31 cellular contexts compared by ENCODE assay signal in the genomic region with DNA sequence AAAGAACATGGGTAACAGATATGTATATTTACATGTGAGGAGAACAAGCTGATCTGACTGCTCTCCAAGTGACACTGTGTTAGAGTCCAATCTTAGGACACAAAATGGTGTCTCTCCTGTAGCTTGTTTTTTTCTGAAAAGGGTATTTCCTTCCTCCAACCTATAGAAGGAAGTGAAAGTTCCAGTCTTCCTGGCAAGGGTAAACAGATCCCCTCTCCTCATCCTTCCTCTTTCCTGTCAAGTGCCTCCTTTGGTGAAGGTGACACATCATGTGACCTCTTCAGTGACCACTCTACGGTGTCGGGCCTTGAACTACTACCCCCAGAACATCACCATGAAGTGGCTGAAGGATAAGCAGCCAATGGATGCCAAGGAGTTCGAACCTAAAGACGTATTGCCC. TPM values are rescaled to one million over a fixed set of nuclear protein-coding genes. Genes with fewer than 3 reads are reported as not detected.
A peak's percentile ranks its signal among the peaks of the same experiment; 100 is the strongest.
DNase-seq lines count a peak whose midpoint lies in the region; ATAC-seq and TF ChIP-seq lines count a peak whose summit lies in the region.
"Had no signal": no experiment of that assay in that cellular context is flagged by ENCODE, and none has a peak within 500 bp of the region (broad histone marks: within the 10 kb centered on the region; RNA-seq: fewer than 3 reads in every experiment).

No MANE protein-coding gene starts in this region.

- peak overlapping the region in 8 of 11 experiments; percentile 24 to 68 (median 38); a peak in 11 of 22 replicates for H3K27ac ChIP-seq in BLaER1 treated with 17β-estradiol and CSF1 and Interleukin-3, amounts not matched to agents 10 nM and 100 nM
- no peak overlapping the region; the same call in 1 of the 2 replicates for H3K27ac ChIP-seq in OCI-LY3 (ENCODE audit: low read length)
- H3K27ac ChIP-seq in neural progenitor cell, result no peak overlapping the region
- H3K27ac ChIP-seq in endodermal cell (ENCODE audit: low read depth, low read length), result no peak overlapping the region
- H3K27ac ChIP-seq: breast epithelium, C4-2B, heart left ventricle, lower lobe of right lung, parathyroid adenoma, right atrium auricular region had no signal

- TF ChIP-seq CTCF in OCI-LY3 (IDR thresholded peaks at IDR 0.05; ENCODE audit: low read depth, low read length) (no peak), neural progenitor cell (IDR thresholded peaks at IDR 0.05) (no peak), endodermal cell (conservative IDR thresholded peaks at IDR 0.05) (no peak)

- peak overlapping the region; percentile 46 to 76 (median 62) for H3K4me2 ChIP-seq in BLaER1 treated with 17β-estradiol and CSF1 and Interleukin-3, amounts not matched to agents 10 nM and 100 nM
- peak overlapping the region; percentile 32 for H3K4me2 ChIP-seq in OCI-LY3 (ENCODE audit: low read length)
- H3K4me2 ChIP-seq in neural progenitor cell, result no peak overlapping the region

- no peaks in the 10 kb centered on the region for H3K27me3 Mint-ChIP-seq in memory B cell
- peaks cover 4% of the 10 kb centered on the region for H3K27me3 Mint-ChIP-seq in neural progenitor cell (ENCODE audit: insufficient read depth, low read depth)
- no peaks in the 10 kb centered on the region for H3K27me3 Mint-ChIP-seq in endodermal cell (ENCODE audit: insufficient read depth)

- peaks cover 11% of the 10 kb centered on the region for H3K36me3 Mint-ChIP-seq in memory B cell
- H3K36me3 Mint-ChIP-seq in neural progenitor cell, result no peaks in the 10 kb centered on the region
- H3K36me3 Mint-ChIP-seq in endodermal cell (ENCODE audit: low read depth), result no peaks in the 10 kb centered on the region
- H3K36me3 Mint-ChIP-seq: activated naive CD4-positive, alpha-beta T cell treated with anti-CD3 and anti-CD28 coated beads, Interleukin-2, amount 50 U/mL, for 24 hours; WTC11 had no signal

- in situ Hi-C loops in KBM-7 (cut with MboI; ENCODE audit: low pct_unique_long_range_greater_than_20kb, low sequenced_read_pairs), result no loop called here

- H3K4me3 ChIP-seq in BLaER1 treated with 17β-estradiol and CSF1 and Interleukin-3, amounts not matched to agents 10 nM and 100 nM, result no peak overlapping the region
- H3K4me3 ChIP-seq in OCI-LY3 (ENCODE audit: low read length) (no peak overlapping the region; the same call in 1 of the 2 replicates), neural progenitor cell (no peak overlapping the region), endodermal cell (ENCODE audit: low read length) (no peak overlapping the region)
- H3K4me3 ChIP-seq: breast epithelium, heart left ventricle, lower lobe of right lung, mucosa of descending colon, right atrium auricular region had no signal

- peak; percentile 72 for ATAC-seq in memory B cell (ENCODE audit: low read depth)
- ATAC-seq: heart left ventricle, lower lobe of right lung, mucosa of descending colon, WTC11 had no signal

- no peaks in the 10 kb centered on the region for H3F3A ChIP-seq in neural progenitor cell (ENCODE audit: low read depth)

- H3K9me3 ChIP-seq in BLaER1 treated with 17β-estradiol and CSF1 and Interleukin-3, amounts not matched to agents 10 nM and 100 nM (replicated peaks in 1 of 11), result peaks cover 0 to 16% (median 5%) of the 10 kb centered on the region in 11 experiments; a peak in 6 of 22 replicates
- no peaks in the 10 kb centered on the region for H3K9me3 ChIP-seq in OCI-LY3 (ENCODE audit: insufficient read depth, low read length)
- no peaks in the 10 kb centered on the region for H3K9me3 ChIP-seq in neural progenitor cell (ENCODE audit: low read depth)
- no peaks in the 10 kb centered on the region for H3K9me3 ChIP-seq in endodermal cell (ENCODE audit: control insufficient read depth, low read length)
- H3K9me3 ChIP-seq: breast epithelium, heart left ventricle, lower lobe of right lung, mucosa of descending colon, right atrium auricular region had no signal

- 87 to 96% methylated on average over 4 of the region's 4 CpGs for WGBS in endodermal cell (ENCODE audit: insufficient coverage in 1 of 2, insufficient read length in 1 of 2), 2 experiments

- H2AFZ ChIP-seq in OCI-LY3 (ENCODE audit: low read depth, low read length) (no peak overlapping the region), neural progenitor cell (replicated peaks) (no peak overlapping the region)
- H2AFZ ChIP-seq: parathyroid adenoma had no signal

- H3K4me1 Mint-ChIP-seq in memory B cell, result peaks cover 45% of the 10 kb centered on the region
- H3K4me1 Mint-ChIP-seq in neural progenitor cell, result peaks cover 13% of the 10 kb centered on the region
- H3K4me1 Mint-ChIP-seq in endodermal cell, result peaks cover 28% of the 10 kb centered on the region

- no peaks in the 10 kb centered on the region for H4K20me1 ChIP-seq in BLaER1 treated with 17β-estradiol and CSF1 and Interleukin-3, amounts not matched to agents 10 nM and 100 nM
- H4K20me1 ChIP-seq in OCI-LY3 (ENCODE audit: insufficient read depth, low read length) (no peaks in the 10 kb centered on the region), neural progenitor cell (ENCODE audit: low read depth) (no peaks in the 10 kb centered on the region)

- no peaks in the 10 kb centered on the region for H3K27me3 ChIP-seq in BLaER1 treated with 17β-estradiol and CSF1 and Interleukin-3, amounts not matched to agents 10 nM and 100 nM
- no peaks in the 10 kb centered on the region for H3K27me3 ChIP-seq in OCI-LY3 (ENCODE audit: low read depth, low read length)
- peaks cover 7% of the 10 kb centered on the region for H3K27me3 ChIP-seq in neural progenitor cell
- no peaks in the 10 kb centered on the region for H3K27me3 ChIP-seq in endodermal cell (ENCODE audit: control insufficient read depth, insufficient read depth, low read length, poor library complexity, severe bottlenecking)
- H3K27me3 ChIP-seq: breast epithelium, heart left ventricle, right atrium auricular region had no signal

- H3K9me3 Mint-ChIP-seq in memory B cell (peaks cover 6% of the 10 kb centered on the region), neural progenitor cell (no peaks in the 10 kb centered on the region), endodermal cell (no peaks in the 10 kb centered on the region)
- H3K9me3 Mint-ChIP-seq: activated naive CD4-positive, alpha-beta T cell treated with anti-CD3 and anti-CD28 coated beads, Interleukin-2, amount 50 U/mL, for 24 hours; HFFc6; WTC11 had no signal

- peak overlapping the region; percentile 73 for H3K27ac Mint-ChIP-seq in memory B cell
- no peak overlapping the region for H3K27ac Mint-ChIP-seq in neural progenitor cell
- H3K27ac Mint-ChIP-seq in endodermal cell, result no peak overlapping the region
- H3K27ac Mint-ChIP-seq: activated naive CD4-positive, alpha-beta T cell treated with anti-CD3 and anti-CD28 coated beads, Interleukin-2, amount 50 U/mL, for 24 hours; HFFc6; WTC11 had no signal

- H3K9ac ChIP-seq in BLaER1 treated with 17β-estradiol and CSF1 and Interleukin-3, amounts not matched to agents 10 nM and 100 nM, result no peak overlapping the region
- H3K9ac ChIP-seq in OCI-LY3 (ENCODE audit: low read length), result no peak overlapping the region
- H3K9ac ChIP-seq in neural progenitor cell, result no peak overlapping the region
- H3K9ac ChIP-seq in endodermal cell (ENCODE audit: extremely low read depth, low read length, poor library complexity, severe bottlenecking), result no peak overlapping the region
- H3K9ac ChIP-seq: parathyroid adenoma had no signal

- DNase-seq in KBM-7 (peak; percentile 23), memory B cell (ENCODE audit: low spot score in 2 of 2) (no peak), neural progenitor cell (ENCODE audit: low spot score) (no peak), endodermal cell (no peak), DMS153 (lab: John Stamatoyannopoulos, UW) (no peak), SW480 (ENCODE audit: low spot score) (no peak)
- DNase-seq: ACHN; activated CD8-positive, alpha-beta memory T cell treated with anti-CD3 and anti-CD28 coated beads, Interleukin-2, amount 50 U/mL, for 48 hours; amygdala; effector CD8-positive, alpha-beta T cell; foreskin fibroblast; GOT3; heart left ventricle; HFFc6; Karpas-422; lower lobe of right lung; mucosa of descending colon; NCI-H1092 treated with DMSO at 0.1 percent for 48 hours; NCI-H2029; NCI-H526; stimulated activated CD4-positive, alpha-beta T cell treated with anti-CD3 and anti-CD28 coated beads, Interleukin-2, amount 100 ng/mL, for 24 hours; trophoblast cell had no signal

- H3K36me3 ChIP-seq in BLaER1 treated with 17β-estradiol and CSF1 and Interleukin-3, amounts not matched to agents 10 nM and 100 nM, result no peaks in the 10 kb centered on the region
- peaks cover 7% of the 10 kb centered on the region for H3K36me3 ChIP-seq in OCI-LY3 (replicated peaks; ENCODE audit: low read depth, low read length)
- no peaks in the 10 kb centered on the region for H3K36me3 ChIP-seq in neural progenitor cell
- H3K36me3 ChIP-seq in endodermal cell (ENCODE audit: control insufficient read depth, insufficient read depth, low read length), result no peaks in the 10 kb centered on the region
- H3K36me3 ChIP-seq: breast epithelium, lower lobe of right lung, right atrium auricular region had no signal

- H3K4me3 Mint-ChIP-seq in memory B cell (peak overlapping the region; percentile 15), neural progenitor cell (no peak overlapping the region), endodermal cell (no peak overlapping the region)
- H3K4me3 Mint-ChIP-seq: activated naive CD4-positive, alpha-beta T cell treated with anti-CD3 and anti-CD28 coated beads, Interleukin-2, amount 50 U/mL, for 24 hours; HFFc6; WTC11 had no signal

- no peaks in the 10 kb centered on the region for H3K79me2 ChIP-seq in OCI-LY3 (ENCODE audit: low read length)
- no peaks in the 10 kb centered on the region for H3K79me2 ChIP-seq in neural progenitor cell (ENCODE audit: low read depth)
- H3K79me2 ChIP-seq: parathyroid adenoma had no signal

- peaks cover 26 to 68% (median 37%) of the 10 kb centered on the region in 10 experiments for H3K4me1 ChIP-seq in BLaER1 treated with 17β-estradiol and CSF1 and Interleukin-3, amounts not matched to agents 10 nM and 100 nM
- peaks cover 37% of the 10 kb centered on the region for H3K4me1 ChIP-seq in OCI-LY3 (ENCODE audit: low read length)
- H3K4me1 ChIP-seq in neural progenitor cell, result peaks cover 5% of the 10 kb centered on the region
- H3K4me1 ChIP-seq in endodermal cell (ENCODE audit: control insufficient read depth, insufficient read depth, low read length), result no peaks in the 10 kb centered on the region
- H3K4me1 ChIP-seq: breast epithelium, parathyroid adenoma had no signal

RNA-seq across cellular contexts. Expression of gene HFE, which starts 5.2 kb away (rescaled TPM):
- total RNA-seq in neural progenitor cell (ENCODE audit: low replicate concordance) (0.43 and 1.5 TPM in 2 replicates), endodermal cell (1 to 10 TPM; 1.8 to 2.1 TPM)
- 2.7 TPM for polyA plus RNA-seq in endodermal cell (2013, experiment 1 of 2)
- polyA plus RNA-seq in endodermal cell (2013, experiment 2 of 2), result 1.7 TPM
- polyA plus RNA-seq: neural cell had no signal

Comparison
In these comparisons a context has a peak if more than half of its experiments do, and no peak if none do; other contexts are left out.
1. H3K27ac ChIP-seq: peak in BLaER1 treated with 17β-estradiol and CSF1 and Interleukin-3, amounts not matched to agents 10 nM and 100 nM (8 of 11); none in OCI-LY3 (single experiment), neural progenitor cell (single experiment) and endodermal cell (single experiment).